In the genomic region with DNA sequence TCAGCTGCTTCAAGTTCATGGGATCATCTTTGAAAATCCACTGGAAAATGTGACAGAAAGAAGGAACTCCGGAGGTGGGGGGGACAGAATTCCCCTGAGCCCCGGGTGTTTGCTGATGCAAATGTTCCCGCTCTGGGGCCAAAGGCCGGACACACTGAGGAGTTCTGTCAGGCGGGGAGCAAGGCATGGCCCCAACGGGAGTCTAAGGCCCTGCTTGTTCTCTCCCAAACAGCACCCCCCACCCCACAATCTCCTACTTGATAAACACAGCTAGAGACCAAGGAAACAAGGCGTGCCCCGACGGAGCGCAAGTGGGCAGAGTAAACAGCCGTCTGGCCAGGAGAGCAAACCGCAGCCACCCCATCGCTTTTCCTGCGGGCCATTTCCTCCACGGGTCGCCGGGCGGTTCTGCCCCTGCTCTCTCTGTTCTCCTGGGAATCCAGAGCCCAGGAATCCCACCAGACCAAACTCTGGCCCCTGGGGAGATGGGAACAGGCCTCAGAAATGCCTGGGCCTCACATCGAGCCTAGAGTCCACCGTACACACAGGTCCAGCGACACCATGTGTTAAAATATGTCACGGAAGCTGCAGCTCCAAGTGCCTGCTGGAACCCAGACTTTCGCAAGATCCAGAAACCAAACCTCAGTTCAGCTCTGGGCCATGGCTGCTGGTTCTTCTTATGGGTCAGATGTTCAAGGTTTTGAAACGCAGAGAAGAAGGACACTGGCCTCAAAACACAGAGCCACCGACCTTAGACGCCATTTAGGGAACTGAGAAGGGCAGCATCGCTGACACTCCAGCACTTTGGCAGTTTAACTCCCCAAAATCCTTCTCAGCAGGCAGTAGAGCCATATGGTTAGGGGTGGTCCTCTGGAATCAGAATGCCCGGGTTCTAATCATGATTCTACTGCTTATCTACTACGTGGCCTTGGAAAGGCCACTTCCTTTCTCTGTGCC, we compare ENCODE assay signal across 1 cellular context.
TF ChIP-seq lines count a peak whose summit lies in the region.

No MANE protein-coding gene starts in this region.

TF ChIP-seq in H1, 55 proteins besides CTCF, POLR2A, EP300 and RAD21 (continued from another document):
- TF ChIP-seq CTBP2 (IDR thresholded peaks at IDR 0.05; ENCODE audit: borderline replicate concordance, insufficient read depth, insufficient read length, low read length) (no peak), KDM5A (IDR thresholded peaks at IDR 0.05; ENCODE audit: low read length) (no peak), TAF7 (optimal IDR thresholded peaks at IDR 0.05; ENCODE audit: borderline replicate concordance, low read depth, low read length) (no peak), FOSL1 (IDR thresholded peaks at IDR 0.05; ENCODE audit: insufficient read depth, low read depth, low read length) (no peak), KDM1A (IDR thresholded peaks at IDR 0.05; ENCODE audit: borderline replicate concordance, low read length) (no peak), RFX5 (IDR thresholded peaks at IDR 0.05; ENCODE audit: borderline replicate concordance, low read depth, low read length) (no peak), POU5F1 (IDR thresholded peaks at IDR 0.05; ENCODE audit: low read depth, low read length) (no peak), RBBP5 (IDR thresholded peaks at IDR 0.05; ENCODE audit: borderline replicate concordance, low read depth, low read length) (no peak), BRCA1 (IDR thresholded peaks at IDR 0.05; ENCODE audit: low read depth, low read length) (no peak), TEAD4 (IDR thresholded peaks at IDR 0.05; ENCODE audit: low read depth, low read length) (no peak)
- TF ChIP-seq, protein P1, sequence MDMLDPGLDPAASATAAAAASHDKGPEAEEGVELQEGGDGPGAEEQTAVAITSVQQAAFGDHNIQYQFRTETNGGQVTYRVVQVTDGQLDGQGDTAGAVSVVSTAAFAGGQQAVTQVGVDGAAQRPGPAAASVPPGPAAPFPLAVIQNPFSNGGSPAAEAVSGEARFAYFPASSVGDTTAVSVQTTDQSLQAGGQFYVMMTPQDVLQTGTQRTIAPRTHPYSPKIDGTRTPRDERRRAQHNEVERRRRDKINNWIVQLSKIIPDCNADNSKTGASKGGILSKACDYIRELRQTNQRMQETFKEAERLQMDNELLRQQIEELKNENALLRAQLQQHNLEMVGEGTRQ (IDR thresholded peaks at IDR 0.05; ENCODE audit: low read length): no peak
- TF ChIP-seq, protein P2, sequence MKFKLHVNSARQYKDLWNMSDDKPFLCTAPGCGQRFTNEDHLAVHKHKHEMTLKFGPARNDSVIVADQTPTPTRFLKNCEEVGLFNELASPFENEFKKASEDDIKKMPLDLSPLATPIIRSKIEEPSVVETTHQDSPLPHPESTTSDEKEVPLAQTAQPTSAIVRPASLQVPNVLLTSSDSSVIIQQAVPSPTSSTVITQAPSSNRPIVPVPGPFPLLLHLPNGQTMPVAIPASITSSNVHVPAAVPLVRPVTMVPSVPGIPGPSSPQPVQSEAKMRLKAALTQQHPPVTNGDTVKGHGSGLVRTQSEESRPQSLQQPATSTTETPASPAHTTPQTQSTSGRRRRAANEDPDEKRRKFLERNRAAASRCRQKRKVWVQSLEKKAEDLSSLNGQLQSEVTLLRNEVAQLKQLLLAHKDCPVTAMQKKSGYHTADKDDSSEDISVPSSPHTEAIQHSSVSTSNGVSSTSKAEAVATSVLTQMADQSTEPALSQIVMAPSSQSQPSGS (IDR thresholded peaks at IDR 0.05; ENCODE audit: low read length): no peak
